Comparison of ENCODE assay signal across 11 cellular contexts in genomic region chr5:40551706-40552557, GRCh38.
DNase-seq lines count a peak whose midpoint lies in the region; ATAC-seq and TF ChIP-seq lines count a peak whose summit lies in the region.
"Had no signal": no experiment of that assay in that cellular context is flagged by ENCODE, and none has a peak within 500 bp of the region (broad histone marks: within the 10 kb centered on the region; RNA-seq: fewer than 3 reads in every experiment).

No MANE protein-coding gene starts in this region.

- peak; percentile 99 for DNase-seq in EL
- peak; percentile 92 for DNase-seq in RWPE1 (ENCODE audit: low spot score)
- peak; percentile 96 for DNase-seq in fibroblast of mammary gland (ENCODE audit: low read depth)
- peak; percentile 94 for DNase-seq in renal cortical epithelial cell (ENCODE audit: low read depth)
- DNase-seq in NCI-H146 treated with DMSO at 0.1 percent for 48 hours (lab: John Stamatoyannopoulos, UW; ENCODE audit: unreplicated experiment), result no peak
- no peak for DNase-seq in activated CD4-positive, alpha-beta T cell treated with anti-CD3 and anti-CD28 coated beads, Interleukin-2, amount 10 ng/mL, durations not matched to agents 24 days and 14 days
- DNase-seq in cerebellum (ENCODE audit: low spot score), result no peak
- DNase-seq: GDM1, NCI-H2029 treated with DMSO at 0.1 percent for 48 hours had no signal

- POLR2A ChIA-PET in RWPE1 (lab: Yijun Ruan, JAX; ENCODE audit: low non-redundant PET), result no interaction called here

- H3K27ac Mint-ChIP-seq in activated CD4-positive, alpha-beta T cell treated with anti-CD3 and anti-CD28 coated beads, Interleukin-2, amount 10 ng/mL, durations not matched to agents 24 days and 14 days, result no peak overlapping the region
- H3K27ac Mint-ChIP-seq: activated T-helper 1 cell treated with anti-CD3 and anti-CD28 coated beads, Interleukin-12 subunit alpha, Interleukin-12 subunit beta, Interleukin-2, Interleukin-4 antibody, amounts not matched to agents 30 ng/mL and 10 ng/mL and 1 ng/mL, durations not matched to agents 14 hours and 24 hours and 36 hours had no signal

- H3K4me3 ChIP-seq in fibroblast of mammary gland (ENCODE audit: control insufficient read depth, low read depth, low read length), result no peak overlapping the region

- peak overlapping the region; percentile 89 for H3K27ac ChIP-seq in RWPE1

- no peak for TF ChIP-seq CTCF in RWPE1 (conservative IDR thresholded peaks at IDR 0.05; ENCODE audit: low read depth)
- no peak for TF ChIP-seq CTCF in fibroblast of mammary gland (conservative IDR thresholded peaks at IDR 0.05; ENCODE audit: control insufficient read depth, insufficient read depth, low read depth, low read length)

- no peaks in the 10 kb centered on the region for H3K27me3 Mint-ChIP-seq in activated CD4-positive, alpha-beta T cell treated with anti-CD3 and anti-CD28 coated beads, Interleukin-2, amount 10 ng/mL, durations not matched to agents 24 days and 14 days

- CTCF ChIA-PET in RWPE1 (lab: Yijun Ruan, JAX), result interaction anchor here (0.6 kb wide), 1 partner anchor 780 kb away, joined by 3 read pairs; no protein-coding TSS in a partner anchor

- ATAC-seq in HG03520 (IDR thresholded peaks at IDR 0.05; ENCODE audit: unreplicated experiment), result no peak

- H3K4me3 Mint-ChIP-seq in activated CD4-positive, alpha-beta T cell treated with anti-CD3 and anti-CD28 coated beads, Interleukin-2, amount 10 ng/mL, durations not matched to agents 24 days and 14 days, result no peak overlapping the region
- H3K4me3 Mint-ChIP-seq: activated T-helper 1 cell treated with anti-CD3 and anti-CD28 coated beads, Interleukin-12 subunit alpha, Interleukin-12 subunit beta, Interleukin-2, Interleukin-4 antibody, amounts not matched to agents 30 ng/mL and 10 ng/mL and 1 ng/mL, durations not matched to agents 14 hours and 24 hours and 36 hours had no signal

- H3K4me1 Mint-ChIP-seq in activated CD4-positive, alpha-beta T cell treated with anti-CD3 and anti-CD28 coated beads, Interleukin-2, amount 10 ng/mL, durations not matched to agents 24 days and 14 days, result peaks cover 7% of the 10 kb centered on the region

- no peaks in the 10 kb centered on the region for H3K36me3 Mint-ChIP-seq in activated CD4-positive, alpha-beta T cell treated with anti-CD3 and anti-CD28 coated beads, Interleukin-2, amount 10 ng/mL, durations not matched to agents 24 days and 14 days (ENCODE audit: low read depth)

- intact Hi-C loops in activated CD4-positive, alpha-beta T cell treated with anti-CD3 and anti-CD28 coated beads, Interleukin-2, amount 10 ng/mL, durations not matched to agents 24 days and 14 days (cut with micrococcal nuclease), result no loop called here

- H3K9me3 Mint-ChIP-seq in activated CD4-positive, alpha-beta T cell treated with anti-CD3 and anti-CD28 coated beads, Interleukin-2, amount 10 ng/mL, durations not matched to agents 24 days and 14 days, result peaks cover 6% of the 10 kb centered on the region
- H3K9me3 Mint-ChIP-seq: activated T-helper 1 cell treated with anti-CD3 and anti-CD28 coated beads, Interleukin-12 subunit alpha, Interleukin-12 subunit beta, Interleukin-2, Interleukin-4 antibody, amounts not matched to agents 30 ng/mL and 10 ng/mL and 1 ng/mL, durations not matched to agents 14 hours and 24 hours and 36 hours had no signal

Comparison
In these comparisons a context has a peak if more than half of its experiments do, and no peak if none do; other contexts are left out.
1. DNase-seq: peak in EL (single experiment), RWPE1 (single experiment), fibroblast of mammary gland (single experiment) and renal cortical epithelial cell (single experiment); none in NCI-H146 treated with DMSO at 0.1 percent for 48 hours (single experiment), activated CD4-positive, alpha-beta T cell treated with anti-CD3 and anti-CD28 coated beads, Interleukin-2, amount 10 ng/mL, durations not matched to agents 24 days and 14 days (single experiment) and cerebellum (single experiment).